ENCODE assay signal across 2 cellular contexts in the genomic region with DNA sequence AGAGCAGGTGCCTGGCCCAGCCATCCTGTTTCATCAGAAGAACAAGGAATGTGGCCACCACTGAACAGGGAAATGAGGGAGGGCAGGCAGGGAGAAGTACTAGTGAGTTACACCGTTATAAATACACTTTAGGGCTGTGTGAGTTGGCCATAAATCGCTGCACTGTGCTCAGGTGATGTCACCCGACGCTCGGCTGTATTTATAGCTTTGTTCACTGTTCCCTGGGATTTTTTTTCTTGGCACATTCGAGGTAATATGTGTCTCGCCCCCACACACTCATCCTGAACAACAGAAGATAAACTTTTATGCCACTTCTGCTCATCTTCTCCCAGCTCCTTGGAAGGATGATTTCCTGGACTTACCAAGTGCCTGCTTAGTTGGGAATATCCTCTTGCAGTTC.
TF ChIP-seq lines count a peak whose summit lies in the region.

No MANE protein-coding gene starts in this region.

TF ChIP-seq in SK-N-SH treated with all-trans-retinoic acid at 6 μM for 48 hours, 23 proteins besides CTCF, POLR2A, EP300 and RAD21 (continued from another document):
- TF ChIP-seq CSDC2 (CRISPR knock-in tag; IDR thresholded peaks at IDR 0.05), result no peak

TF ChIP-seq in SK-N-SH, 30 proteins besides CTCF, POLR2A, EP300 and RAD21 (continued from another document):
- TF ChIP-seq, protein P1, sequence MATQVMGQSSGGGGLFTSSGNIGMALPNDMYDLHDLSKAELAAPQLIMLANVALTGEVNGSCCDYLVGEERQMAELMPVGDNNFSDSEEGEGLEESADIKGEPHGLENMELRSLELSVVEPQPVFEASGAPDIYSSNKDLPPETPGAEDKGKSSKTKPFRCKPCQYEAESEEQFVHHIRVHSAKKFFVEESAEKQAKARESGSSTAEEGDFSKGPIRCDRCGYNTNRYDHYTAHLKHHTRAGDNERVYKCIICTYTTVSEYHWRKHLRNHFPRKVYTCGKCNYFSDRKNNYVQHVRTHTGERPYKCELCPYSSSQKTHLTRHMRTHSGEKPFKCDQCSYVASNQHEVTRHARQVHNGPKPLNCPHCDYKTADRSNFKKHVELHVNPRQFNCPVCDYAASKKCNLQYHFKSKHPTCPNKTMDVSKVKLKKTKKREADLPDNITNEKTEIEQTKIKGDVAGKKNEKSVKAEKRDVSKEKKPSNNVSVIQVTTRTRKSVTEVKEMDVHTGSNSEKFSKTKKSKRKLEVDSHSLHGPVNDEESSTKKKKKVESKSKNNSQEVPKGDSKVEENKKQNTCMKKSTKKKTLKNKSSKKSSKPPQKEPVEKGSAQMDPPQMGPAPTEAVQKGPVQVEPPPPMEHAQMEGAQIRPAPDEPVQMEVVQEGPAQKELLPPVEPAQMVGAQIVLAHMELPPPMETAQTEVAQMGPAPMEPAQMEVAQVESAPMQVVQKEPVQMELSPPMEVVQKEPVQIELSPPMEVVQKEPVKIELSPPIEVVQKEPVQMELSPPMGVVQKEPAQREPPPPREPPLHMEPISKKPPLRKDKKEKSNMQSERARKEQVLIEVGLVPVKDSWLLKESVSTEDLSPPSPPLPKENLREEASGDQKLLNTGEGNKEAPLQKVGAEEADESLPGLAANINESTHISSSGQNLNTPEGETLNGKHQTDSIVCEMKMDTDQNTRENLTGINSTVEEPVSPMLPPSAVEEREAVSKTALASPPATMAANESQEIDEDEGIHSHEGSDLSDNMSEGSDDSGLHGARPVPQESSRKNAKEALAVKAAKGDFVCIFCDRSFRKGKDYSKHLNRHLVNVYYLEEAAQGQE (IDR thresholded peaks at IDR 0.05; ENCODE audit: low read depth, low read length), result no peak
- TF ChIP-seq SIN3A (IDR thresholded peaks at IDR 0.05; ENCODE audit: borderline replicate concordance, low read depth, low read length) (no peak), ELF1 (IDR thresholded peaks at IDR 0.05) (no peak), RCOR1 (IDR thresholded peaks at IDR 0.05; ENCODE audit: low read length) (no peak), SMC3 (IDR thresholded peaks at IDR 0.05; ENCODE audit: low read depth, low read length) (no peak), TEAD4 (IDR thresholded peaks at IDR 0.05; ENCODE audit: borderline replicate concordance, insufficient read depth) (no peak), GABPA (IDR thresholded peaks at IDR 0.05; ENCODE audit: low read depth) (no peak), NRF1 (IDR thresholded peaks at IDR 0.05; ENCODE audit: low read depth, low read length) (no peak), FOXJ3 (CRISPR knock-in tag; IDR thresholded peaks at IDR 0.05) (no peak), RFX5 (IDR thresholded peaks at IDR 0.05; ENCODE audit: low read length) (no peak)
- TF ChIP-seq, protein P2, sequence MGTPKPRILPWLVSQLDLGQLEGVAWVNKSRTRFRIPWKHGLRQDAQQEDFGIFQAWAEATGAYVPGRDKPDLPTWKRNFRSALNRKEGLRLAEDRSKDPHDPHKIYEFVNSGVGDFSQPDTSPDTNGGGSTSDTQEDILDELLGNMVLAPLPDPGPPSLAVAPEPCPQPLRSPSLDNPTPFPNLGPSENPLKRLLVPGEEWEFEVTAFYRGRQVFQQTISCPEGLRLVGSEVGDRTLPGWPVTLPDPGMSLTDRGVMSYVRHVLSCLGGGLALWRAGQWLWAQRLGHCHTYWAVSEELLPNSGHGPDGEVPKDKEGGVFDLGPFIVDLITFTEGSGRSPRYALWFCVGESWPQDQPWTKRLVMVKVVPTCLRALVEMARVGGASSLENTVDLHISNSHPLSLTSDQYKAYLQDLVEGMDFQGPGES (IDR thresholded peaks at IDR 0.05; ENCODE audit: low read depth, low read length), result no peak
- TF ChIP-seq, protein P3, sequence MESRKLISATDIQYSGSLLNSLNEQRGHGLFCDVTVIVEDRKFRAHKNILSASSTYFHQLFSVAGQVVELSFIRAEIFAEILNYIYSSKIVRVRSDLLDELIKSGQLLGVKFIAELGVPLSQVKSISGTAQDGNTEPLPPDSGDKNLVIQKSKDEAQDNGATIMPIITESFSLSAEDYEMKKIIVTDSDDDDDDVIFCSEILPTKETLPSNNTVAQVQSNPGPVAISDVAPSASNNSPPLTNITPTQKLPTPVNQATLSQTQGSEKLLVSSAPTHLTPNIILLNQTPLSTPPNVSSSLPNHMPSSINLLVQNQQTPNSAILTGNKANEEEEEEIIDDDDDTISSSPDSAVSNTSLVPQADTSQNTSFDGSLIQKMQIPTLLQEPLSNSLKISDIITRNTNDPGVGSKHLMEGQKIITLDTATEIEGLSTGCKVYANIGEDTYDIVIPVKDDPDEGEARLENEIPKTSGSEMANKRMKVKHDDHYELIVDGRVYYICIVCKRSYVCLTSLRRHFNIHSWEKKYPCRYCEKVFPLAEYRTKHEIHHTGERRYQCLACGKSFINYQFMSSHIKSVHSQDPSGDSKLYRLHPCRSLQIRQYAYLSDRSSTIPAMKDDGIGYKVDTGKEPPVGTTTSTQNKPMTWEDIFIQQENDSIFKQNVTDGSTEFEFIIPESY (IDR thresholded peaks at IDR 0.05; ENCODE audit: borderline replicate concordance, low read depth), result no peak
TF ChIP-seq in SK-N-SH: peak in this region for 0.
